ENCODE assay signal across 8 cellular contexts in the genomic region with DNA sequence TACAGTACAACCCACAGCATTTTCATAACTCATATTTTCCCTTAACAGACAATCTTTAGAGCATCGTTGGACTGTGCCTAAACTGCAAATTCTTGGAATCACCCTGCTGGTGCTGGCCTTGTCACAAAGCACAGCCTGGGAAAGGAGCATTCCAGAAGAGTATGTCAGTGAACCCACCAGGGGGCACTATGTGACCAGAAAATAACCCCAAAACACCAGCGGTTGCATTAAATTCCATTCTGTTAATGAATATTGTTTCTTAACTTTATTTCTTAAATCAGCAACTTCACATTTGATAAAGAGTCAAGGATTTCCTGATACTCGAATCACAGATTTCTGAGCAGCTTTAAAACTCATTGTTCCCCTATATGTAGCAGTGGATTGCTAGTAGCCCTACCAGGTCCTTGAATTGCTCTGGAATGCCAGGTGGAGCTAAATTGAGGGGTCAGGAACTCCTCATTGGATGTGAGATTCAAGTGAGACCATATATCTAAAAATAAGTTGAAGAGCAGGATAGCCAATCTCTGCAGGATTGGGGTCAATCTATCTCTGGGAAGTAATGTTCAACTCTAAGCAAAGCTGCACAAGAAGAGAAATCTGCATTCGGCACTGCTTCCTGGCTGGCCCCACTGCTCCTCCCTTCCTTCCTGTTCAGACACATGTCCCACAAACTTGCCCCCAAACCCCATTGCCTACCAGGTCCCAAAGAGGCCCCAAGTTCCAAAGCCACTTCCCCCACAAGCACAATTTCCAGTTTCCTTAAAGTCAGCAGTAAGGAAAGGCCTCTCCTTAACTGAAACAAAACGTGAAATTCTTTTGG. TPM values are rescaled to one million over a fixed set of nuclear protein-coding genes. Genes with fewer than 3 reads are reported as not detected.
DNase-seq lines count a peak whose midpoint lies in the region; ATAC-seq lines count a peak whose summit lies in the region.

No MANE protein-coding gene starts in this region.

- H3K9me3 Mint-ChIP-seq in activated naive CD8-positive, alpha-beta T cell treated with anti-CD3 and anti-CD28 coated beads, Interleukin-2, amount 10 ng/mL, durations not matched to agents 7 days and 5 days, result no peaks in the 10 kb centered on the region

- H3K4me1 Mint-ChIP-seq in activated naive CD8-positive, alpha-beta T cell treated with anti-CD3 and anti-CD28 coated beads, Interleukin-2, amount 10 ng/mL, durations not matched to agents 7 days and 5 days, result peaks cover 25% of the 10 kb centered on the region

- DNase-seq in GDM1 (lab: John Stamatoyannopoulos, UW), result peak; percentile 54
- peak; percentile 65 for DNase-seq in M059J (ENCODE audit: low read depth)
- peak; percentile 71 for DNase-seq in SKM-1 treated with dmso at 0.1 percent for 144 hours (lab: John Stamatoyannopoulos, UW; ENCODE audit: unreplicated experiment)
- DNase-seq in activated naive CD8-positive, alpha-beta T cell treated with anti-CD3 and anti-CD28 coated beads, Interleukin-2, amount 10 ng/mL, durations not matched to agents 7 days and 5 days, result no peak
- DNase-seq in head of caudate nucleus, result peak; percentile 28 to 93 (median 81)
- DNase-seq in pulmonary artery endothelial cell (ENCODE audit: low read depth, low spot score), result peak; percentile 17

- H3K27me3 Mint-ChIP-seq in activated naive CD8-positive, alpha-beta T cell treated with anti-CD3 and anti-CD28 coated beads, Interleukin-2, amount 10 ng/mL, durations not matched to agents 7 days and 5 days, result no peaks in the 10 kb centered on the region

- H3K4me3 Mint-ChIP-seq in activated naive CD8-positive, alpha-beta T cell treated with anti-CD3 and anti-CD28 coated beads, Interleukin-2, amount 10 ng/mL, durations not matched to agents 7 days and 5 days, result peak overlapping the region; percentile 60

- intact Hi-C loops in head of caudate nucleus (cut with DNase I), result loop anchor here (5.0 to 10.0 kb wide), 3 partner anchors 84 to 593 kb away; partner anchors contain the start of gene CCSAP

- ATAC-seq in activated naive CD8-positive, alpha-beta T cell treated with anti-CD3 and anti-CD28 coated beads, Interleukin-2, amount 10 ng/mL, durations not matched to agents 7 days and 5 days (ENCODE audit: low read depth), result no peak
- no peak for ATAC-seq in GM19324 (IDR thresholded peaks at IDR 0.05; ENCODE audit: low FRiP score, unreplicated experiment)
- no peak for ATAC-seq in HG03095 (IDR thresholded peaks at IDR 0.05; ENCODE audit: unreplicated experiment)

- H3K27ac Mint-ChIP-seq in activated naive CD8-positive, alpha-beta T cell treated with anti-CD3 and anti-CD28 coated beads, Interleukin-2, amount 10 ng/mL, durations not matched to agents 7 days and 5 days, result peak overlapping the region; percentile 72

- POLR2A ChIA-PET in activated naive CD8-positive, alpha-beta T cell treated with anti-CD3 and anti-CD28 coated beads, Interleukin-2, amount 10 ng/mL, durations not matched to agents 7 days and 5 days (lab: Charles Lee), result interaction anchor here (0.7 to 1.3 kb wide), 3 partner anchors 152 to 1945 kb away, joined by 3 to 4 read pairs (median 3); no protein-coding TSS in a partner anchor

- H3K36me3 Mint-ChIP-seq in activated naive CD8-positive, alpha-beta T cell treated with anti-CD3 and anti-CD28 coated beads, Interleukin-2, amount 10 ng/mL, durations not matched to agents 7 days and 5 days, result no peaks in the 10 kb centered on the region

RNA-seq across cellular contexts. Expression of gene RAB4A, which starts 12.7 kb away (rescaled TPM):
- 8.0 and 18.5 TPM in 2 replicates for total RNA-seq in M059J (2014; rRNA removed; shearing (Covaris generic))
- 10 to 100 TPM; 38.1 to 44.6 TPM for total RNA-seq in activated naive CD8-positive, alpha-beta T cell treated with anti-CD3 and anti-CD28 coated beads, Interleukin-2, amount 10 ng/mL, durations not matched to agents 7 days and 5 days
- total RNA-seq in pulmonary artery endothelial cell, result 20.0 and 26.5 TPM in 2 replicates
